22 cellular contexts compared by ENCODE assay signal in the genomic region with DNA sequence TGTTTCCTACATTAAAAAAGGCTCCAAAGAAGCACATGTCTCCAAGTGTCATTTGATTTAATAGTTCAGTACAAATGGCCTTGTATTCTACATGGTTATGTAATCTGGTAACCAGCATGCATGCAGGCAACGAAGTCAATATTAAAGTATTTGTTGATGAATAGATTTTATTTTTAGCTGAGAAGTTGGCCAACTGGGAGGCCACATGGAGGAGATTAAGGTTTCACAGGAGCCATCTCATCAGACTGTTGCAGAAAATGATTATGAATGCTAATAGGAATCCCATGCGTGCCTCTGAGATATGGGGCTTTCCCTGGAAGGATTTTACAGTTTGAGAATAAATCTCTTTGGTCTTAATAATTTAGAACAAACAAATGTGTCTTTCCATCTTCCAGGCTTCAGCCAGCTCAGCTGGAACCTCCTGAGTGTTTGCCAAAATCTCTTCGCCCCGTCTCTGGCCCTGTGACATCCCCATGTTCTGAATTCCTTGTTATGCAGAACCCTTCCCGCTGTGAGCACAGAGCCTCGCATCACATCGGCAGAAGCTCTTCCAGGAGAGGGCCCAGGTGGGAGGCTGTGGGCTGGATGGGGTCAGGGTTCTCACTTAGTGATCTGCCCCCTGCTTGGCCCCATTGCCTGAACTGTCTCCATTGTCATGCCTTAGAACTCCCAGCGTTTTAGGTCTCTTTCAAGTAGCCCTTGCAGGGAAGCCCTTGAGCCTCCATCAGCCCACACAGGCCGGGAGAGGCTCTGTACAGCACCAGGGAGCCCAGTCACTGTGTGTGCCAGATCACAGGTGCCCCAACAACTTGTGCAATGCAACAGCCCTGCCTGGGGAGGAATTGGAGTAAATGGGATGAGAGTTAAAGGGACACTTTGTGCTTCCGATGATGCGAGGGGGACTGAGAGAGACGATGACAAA.
DNase-seq lines count a peak whose midpoint lies in the region; ATAC-seq and TF ChIP-seq lines count a peak whose summit lies in the region.
"Had no signal": no experiment of that assay in that cellular context is flagged by ENCODE, and none has a peak within 500 bp of the region (broad histone marks: within the 10 kb centered on the region; RNA-seq: fewer than 3 reads in every experiment).

No MANE protein-coding gene starts in this region.

- ATAC-seq in GM18868 (IDR thresholded peaks at IDR 0.05; ENCODE audit: unreplicated experiment) = no peak
- ATAC-seq: lower lobe of right lung; right lobe of liver; stimulated activated naive B cell treated with anti-CD40 and anti-IgM and Interleukin-4, amounts not matched to agents 10 μg/mL and 1 μg/mL and 100 μg/mL, for 72 hours had no signal

- H3K4me3 ChIP-seq in esophagus squamous epithelium = no peak overlapping the region
- H3K4me3 ChIP-seq: heart right ventricle, lower lobe of right lung, right lobe of liver, tibial artery had no signal

- TF ChIP-seq POLR2A in esophagus squamous epithelium (IDR thresholded peaks at IDR 0.05) = no peak

- H3K9me3 Mint-ChIP-seq in nephron = peaks cover 2% of the 10 kb centered on the region

- 55 to 66% methylated on average over 4 to 10 of the region's 12 CpGs for WGBS in esophagus squamous epithelium, 2 donors

- H3K36me3 ChIP-seq in esophagus squamous epithelium = no peaks in the 10 kb centered on the region
- H3K36me3 ChIP-seq: heart right ventricle, lower lobe of right lung, right lobe of liver, tibial artery had no signal

- peak overlapping the region in 1 of 3 experiments; percentile 17 for H3K4me3 Mint-ChIP-seq in nephron
- H3K4me3 Mint-ChIP-seq: activated naive CD8-positive, alpha-beta T cell; stimulated activated naive B cell treated with anti-CD40 and anti-IgM and Interleukin-4, amounts not matched to agents 10 μg/mL and 1 μg/mL and 100 μg/mL, for 72 hours had no signal

- H3K36me3 Mint-ChIP-seq in nephron (ENCODE audit: low read depth) = no peaks in the 10 kb centered on the region
- H3K36me3 Mint-ChIP-seq: naive B cell; stimulated activated naive B cell treated with anti-CD40 and anti-IgM and Interleukin-4, amounts not matched to agents 10 μg/mL and 1 μg/mL and 100 μg/mL, for 72 hours had no signal

- no peak for TF ChIP-seq CTCF in AG09319 (IDR thresholded peaks at IDR 0.05; ENCODE audit: low read depth, low read length)
- no peak for TF ChIP-seq CTCF in nephron (IDR thresholded peaks at IDR 0.05; ENCODE audit: unreplicated experiment in 3 of 3)
- TF ChIP-seq CTCF in esophagus squamous epithelium (IDR thresholded peaks at IDR 0.05) = no peak

- H3K27me3 ChIP-seq in esophagus squamous epithelium = no peaks in the 10 kb centered on the region
- H3K27me3 ChIP-seq: heart right ventricle, right lobe of liver, tibial artery had no signal

- peak; percentile 44 for DNase-seq in AG09319 (ENCODE audit: extremely low read depth, low read depth)
- peak; percentile 86 for DNase-seq in GM04503 (ENCODE audit: low read depth)
- peak; percentile 65 for DNase-seq in fibroblast of gingiva (ENCODE audit: low read depth)
- DNase-seq in NCI-H748 treated with DMSO at 0.1 percent for 48 hours (lab: John Stamatoyannopoulos, UW) = no peak
- DNase-seq in esophagus squamous epithelium (lab: John Stamatoyannopoulos, UW) = no peak
- DNase-seq in NCI-H2171 (lab: John Stamatoyannopoulos, UW) = no peak
- DNase-seq: activated CD4-positive, CD25-positive, alpha-beta regulatory T cell treated with anti-CD3 and anti-CD28 coated beads, Interleukin-2, amount 50 U/mL, for 72 hours; DND-41; effector memory CD4-positive, alpha-beta T cell; heart right ventricle; lower lobe of right lung; naive B cell; NCI-H1105; NCI-H2029 treated with DMSO at 0.1 percent for 48 hours; NCI-H446; NK-92 treated with Interleukin-12 subunit alpha and Interleukin-12 subunit beta, amount 100 ng/mL, for 24 hours; right lobe of liver; stimulated activated naive B cell treated with anti-CD40 and anti-IgM and Interleukin-4, amounts not matched to agents 10 μg/mL and 1 μg/mL and 100 μg/mL, for 72 hours; tibial artery had no signal

- peak overlapping the region; percentile 35 to 88 (median 56) for H3K27ac Mint-ChIP-seq in nephron
- H3K27ac Mint-ChIP-seq: activated naive CD8-positive, alpha-beta T cell; stimulated activated naive B cell treated with anti-CD40 and anti-IgM and Interleukin-4, amounts not matched to agents 10 μg/mL and 1 μg/mL and 100 μg/mL, for 72 hours had no signal

- peaks cover 9% of the 10 kb centered on the region for H3K27me3 Mint-ChIP-seq in nephron (ENCODE audit: low read depth)
- H3K27me3 Mint-ChIP-seq: activated naive CD8-positive, alpha-beta T cell had no signal

- intact Hi-C loops in esophagus squamous epithelium (cut with DNase I) = no loop called here

- H3K9me3 ChIP-seq in esophagus squamous epithelium = peaks cover 0 to 7% (median 2%) of the 10 kb centered on the region in 3 donors

- peak overlapping the region in 2 of 4 donors; percentile 37 to 50 for H3K27ac ChIP-seq in esophagus squamous epithelium
- H3K27ac ChIP-seq: heart right ventricle, lower lobe of right lung, right lobe of liver, tibial artery had no signal

- peaks cover 68% of the 10 kb centered on the region for H3K4me1 Mint-ChIP-seq in nephron
- H3K4me1 Mint-ChIP-seq: naive B cell; stimulated activated naive B cell treated with anti-CD40 and anti-IgM and Interleukin-4, amounts not matched to agents 10 μg/mL and 1 μg/mL and 100 μg/mL, for 72 hours had no signal

- H3K4me1 ChIP-seq in esophagus squamous epithelium = peaks cover 0 to 8% (median 0%) of the 10 kb centered on the region in 3 donors
- H3K4me1 ChIP-seq: lower lobe of right lung, right lobe of liver, tibial artery had no signal

Comparison
In these comparisons a context has a peak if more than half of its experiments do, and no peak if none do; other contexts are left out.
1. DNase-seq: peak in AG09319 (single experiment), GM04503 (single experiment) and fibroblast of gingiva (single experiment); none in NCI-H748 treated with DMSO at 0.1 percent for 48 hours (single experiment), esophagus squamous epithelium (single experiment) and NCI-H2171 (single experiment).